ENCODE assay signal across 20 cellular contexts in the genomic region with DNA sequence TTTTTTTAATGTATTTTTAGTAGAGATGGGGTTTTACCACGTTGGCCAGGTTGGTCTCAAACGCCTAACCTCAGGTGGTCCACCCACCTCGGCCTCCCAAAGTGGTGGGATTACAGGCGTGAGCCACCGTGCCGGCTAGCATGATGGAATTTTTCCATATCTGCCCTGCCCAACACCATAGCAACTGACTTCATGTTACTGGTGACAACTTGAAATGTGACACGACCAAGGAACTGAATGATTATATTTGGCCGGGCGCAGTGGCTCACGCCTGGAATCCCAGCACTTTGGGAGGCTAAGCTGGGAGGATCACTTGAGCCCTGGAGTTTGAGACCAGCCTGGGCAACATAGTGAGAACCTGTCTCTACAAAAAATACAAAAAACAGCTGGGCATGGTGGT. TPM values are rescaled to one million over a fixed set of nuclear protein-coding genes. Genes with fewer than 3 reads are reported as not detected.
"Had no signal": no experiment of that assay in that cellular context is flagged by ENCODE, and none has a peak within 500 bp of the region (broad histone marks: within the 10 kb centered on the region; RNA-seq: fewer than 3 reads in every experiment).

No MANE protein-coding gene starts in this region.

RNA-seq across cellular contexts. Expression of a gene that starts 17.0 kb away (rescaled TPM):
- total RNA-seq: chondrocyte, colonic mucosa, dermis microvascular lymphatic vessel endothelial cell, endothelial cell of umbilical vein, epithelial cell of proximal tubule, esophagus squamous epithelium, glomerular endothelial cell, heart right ventricle, kidney epithelial cell, left cardiac atrium, left lung, left ventricle myocardium superior, lower leg skin, lower lobe of right lung, lung microvascular endothelial cell, mesenteric fat pad, mesothelial cell of epicardium, mucosa of descending colon had no signal
- polyA plus RNA-seq: endothelial cell of umbilical vein, esophagus, heart right ventricle, keratinocyte had no signal

RNA-seq across cellular contexts. Expression of a gene that starts 34.4 kb away (rescaled TPM):
- total RNA-seq: chondrocyte, colonic mucosa, dermis microvascular lymphatic vessel endothelial cell, endothelial cell of umbilical vein, epithelial cell of proximal tubule, esophagus squamous epithelium, glomerular endothelial cell, heart right ventricle, kidney epithelial cell, left cardiac atrium, left lung, left ventricle myocardium superior, lower leg skin, lower lobe of right lung, lung microvascular endothelial cell, mesenteric fat pad, mesothelial cell of epicardium, mucosa of descending colon had no signal
- polyA plus RNA-seq: endothelial cell of umbilical vein, esophagus, heart right ventricle, keratinocyte had no signal
